ENCODE assay signal across 16 cellular contexts in the genomic region with DNA sequence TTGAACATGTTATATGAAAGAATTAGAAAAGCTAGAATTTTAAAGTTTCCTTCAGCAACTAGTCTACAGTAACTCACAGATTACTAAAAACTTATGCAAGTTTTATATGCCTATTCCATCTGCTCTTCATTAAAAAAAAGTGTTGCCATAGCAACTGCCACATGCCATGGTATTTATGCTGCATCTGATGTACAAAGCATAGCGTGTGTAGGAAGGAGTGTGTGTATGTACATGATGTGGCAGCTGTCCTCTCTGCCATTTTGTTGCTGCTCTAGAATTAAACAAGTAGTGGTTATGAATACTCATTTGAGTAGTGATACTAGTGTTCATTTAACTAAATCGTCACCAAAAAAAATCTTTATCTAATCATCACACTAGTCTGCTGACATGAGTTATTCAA.
"Had no signal": no experiment of that assay in that cellular context is flagged by ENCODE, and none has a peak within 500 bp of the region (broad histone marks: within the 10 kb centered on the region; RNA-seq: fewer than 3 reads in every experiment).

No MANE protein-coding gene starts in this region.

- H3K4me3 ChIP-seq: breast epithelium, hepatocyte, pancreas, thoracic aorta had no signal

- H3K9me3 ChIP-seq: breast epithelium, pancreas, thoracic aorta had no signal

- H3K4me1 ChIP-seq: breast epithelium, pancreas had no signal

- H3K27me3 ChIP-seq: breast epithelium, hepatocyte, pancreas had no signal

- H3K36me3 ChIP-seq: breast epithelium, pancreas, thoracic aorta had no signal

- DNase-seq: activated CD4-positive, CD25-positive, alpha-beta regulatory T cell treated with anti-CD3 and anti-CD28 coated beads, Interleukin-2, amount 50 U/mL, for 72 hours; activated naive CD4-positive, alpha-beta T cell; activated naive CD8-positive, alpha-beta T cell treated with anti-CD3 and anti-CD28 coated beads, Interleukin-2, amount 10 ng/mL, durations not matched to agents 7 days and 5 days; activated T-cell treated with anti-CD3 and anti-CD28 coated beads for 4 hours; aorta; dermis blood vessel endothelial cell; mammary epithelial cell; naive B cell; pancreas; T-helper 9 cell had no signal

- H3K27ac ChIP-seq: breast epithelium, epithelial cell of prostate, hepatocyte, pancreas, thoracic aorta had no signal

- H3K79me2 ChIP-seq: hepatocyte had no signal

- H3K4me2 ChIP-seq: hepatocyte had no signal

- H2AFZ ChIP-seq: hepatocyte had no signal

- ATAC-seq: left lobe of liver, pancreas, sciatic nerve had no signal
